2 cellular contexts compared by ENCODE assay signal in genomic region chr3:71369733-71370391, GRCh38.
A peak's percentile ranks its signal among the peaks of the same experiment; 100 is the strongest.
TF ChIP-seq lines count a peak whose summit lies in the region.

No MANE protein-coding gene starts in this region.

TF ChIP-seq in SK-N-SH, 30 proteins besides CTCF, POLR2A, EP300 and RAD21 (continued from another document):
- TF ChIP-seq USF2 (IDR thresholded peaks at IDR 0.05; ENCODE audit: borderline replicate concordance, low read depth, low read length) (no peak), REST (IDR thresholded peaks at IDR 0.05; ENCODE audit: low read depth, low read length) (no peak), ELF1 (IDR thresholded peaks at IDR 0.05) (no peak), POLR2AphosphoS5 (IDR thresholded peaks at IDR 0.05; ENCODE audit: low read depth, low read length) (no peak), CHD2 (IDR thresholded peaks at IDR 0.05; ENCODE audit: low read length, partially characterized antibody) (no peak), FOXM1 (IDR thresholded peaks at IDR 0.05; ENCODE audit: low read depth) (no peak), RCOR1 (IDR thresholded peaks at IDR 0.05; ENCODE audit: low read length) (no peak), FOSL2 (IDR thresholded peaks at IDR 0.05; ENCODE audit: borderline replicate concordance, low read depth) (no peak), MXI1 (IDR thresholded peaks at IDR 0.05; ENCODE audit: low read depth, low read length) (no peak), JUND (IDR thresholded peaks at IDR 0.05) (no peak), TCF12 (IDR thresholded peaks at IDR 0.05) (no peak)
- TF ChIP-seq, protein P1, sequence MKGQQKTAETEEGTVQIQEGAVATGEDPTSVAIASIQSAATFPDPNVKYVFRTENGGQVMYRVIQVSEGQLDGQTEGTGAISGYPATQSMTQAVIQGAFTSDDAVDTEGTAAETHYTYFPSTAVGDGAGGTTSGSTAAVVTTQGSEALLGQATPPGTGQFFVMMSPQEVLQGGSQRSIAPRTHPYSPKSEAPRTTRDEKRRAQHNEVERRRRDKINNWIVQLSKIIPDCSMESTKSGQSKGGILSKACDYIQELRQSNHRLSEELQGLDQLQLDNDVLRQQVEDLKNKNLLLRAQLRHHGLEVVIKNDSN (IDR thresholded peaks at IDR 0.05; ENCODE audit: borderline replicate concordance, low read depth), result no peak
- TF ChIP-seq, protein P2, sequence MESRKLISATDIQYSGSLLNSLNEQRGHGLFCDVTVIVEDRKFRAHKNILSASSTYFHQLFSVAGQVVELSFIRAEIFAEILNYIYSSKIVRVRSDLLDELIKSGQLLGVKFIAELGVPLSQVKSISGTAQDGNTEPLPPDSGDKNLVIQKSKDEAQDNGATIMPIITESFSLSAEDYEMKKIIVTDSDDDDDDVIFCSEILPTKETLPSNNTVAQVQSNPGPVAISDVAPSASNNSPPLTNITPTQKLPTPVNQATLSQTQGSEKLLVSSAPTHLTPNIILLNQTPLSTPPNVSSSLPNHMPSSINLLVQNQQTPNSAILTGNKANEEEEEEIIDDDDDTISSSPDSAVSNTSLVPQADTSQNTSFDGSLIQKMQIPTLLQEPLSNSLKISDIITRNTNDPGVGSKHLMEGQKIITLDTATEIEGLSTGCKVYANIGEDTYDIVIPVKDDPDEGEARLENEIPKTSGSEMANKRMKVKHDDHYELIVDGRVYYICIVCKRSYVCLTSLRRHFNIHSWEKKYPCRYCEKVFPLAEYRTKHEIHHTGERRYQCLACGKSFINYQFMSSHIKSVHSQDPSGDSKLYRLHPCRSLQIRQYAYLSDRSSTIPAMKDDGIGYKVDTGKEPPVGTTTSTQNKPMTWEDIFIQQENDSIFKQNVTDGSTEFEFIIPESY (IDR thresholded peaks at IDR 0.05; ENCODE audit: borderline replicate concordance, low read depth), result no peak
- TF ChIP-seq, protein P3, sequence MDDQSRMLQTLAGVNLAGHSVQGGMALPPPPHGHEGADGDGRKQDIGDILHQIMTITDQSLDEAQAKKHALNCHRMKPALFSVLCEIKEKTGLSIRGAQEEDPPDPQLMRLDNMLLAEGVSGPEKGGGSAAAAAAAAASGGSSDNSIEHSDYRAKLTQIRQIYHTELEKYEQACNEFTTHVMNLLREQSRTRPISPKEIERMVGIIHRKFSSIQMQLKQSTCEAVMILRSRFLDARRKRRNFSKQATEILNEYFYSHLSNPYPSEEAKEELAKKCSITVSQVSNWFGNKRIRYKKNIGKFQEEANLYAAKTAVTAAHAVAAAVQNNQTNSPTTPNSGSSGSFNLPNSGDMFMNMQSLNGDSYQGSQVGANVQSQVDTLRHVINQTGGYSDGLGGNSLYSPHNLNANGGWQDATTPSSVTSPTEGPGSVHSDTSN (IDR thresholded peaks at IDR 0.05), result no peak
- TF ChIP-seq, protein P4, sequence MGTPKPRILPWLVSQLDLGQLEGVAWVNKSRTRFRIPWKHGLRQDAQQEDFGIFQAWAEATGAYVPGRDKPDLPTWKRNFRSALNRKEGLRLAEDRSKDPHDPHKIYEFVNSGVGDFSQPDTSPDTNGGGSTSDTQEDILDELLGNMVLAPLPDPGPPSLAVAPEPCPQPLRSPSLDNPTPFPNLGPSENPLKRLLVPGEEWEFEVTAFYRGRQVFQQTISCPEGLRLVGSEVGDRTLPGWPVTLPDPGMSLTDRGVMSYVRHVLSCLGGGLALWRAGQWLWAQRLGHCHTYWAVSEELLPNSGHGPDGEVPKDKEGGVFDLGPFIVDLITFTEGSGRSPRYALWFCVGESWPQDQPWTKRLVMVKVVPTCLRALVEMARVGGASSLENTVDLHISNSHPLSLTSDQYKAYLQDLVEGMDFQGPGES (IDR thresholded peaks at IDR 0.05; ENCODE audit: low read depth, low read length), result no peak

TF ChIP-seq in liver, 16 proteins besides CTCF, POLR2A, EP300 and RAD21:
- no peak for TF ChIP-seq REST (IDR thresholded peaks at IDR 0.05)
- TF ChIP-seq YY1 (IDR thresholded peaks at IDR 0.05), result no peak
- peak in 1 of 2 donors; percentile 15 for TF ChIP-seq RXRA (IDR thresholded peaks at IDR 0.05)
- TF ChIP-seq HNF4A (conservative IDR thresholded peaks at IDR 0.05), result peak; percentile 18 to 39
TF ChIP-seq in liver: peak in this region for 2.
